10 cellular contexts compared by ENCODE assay signal in the genomic region with DNA sequence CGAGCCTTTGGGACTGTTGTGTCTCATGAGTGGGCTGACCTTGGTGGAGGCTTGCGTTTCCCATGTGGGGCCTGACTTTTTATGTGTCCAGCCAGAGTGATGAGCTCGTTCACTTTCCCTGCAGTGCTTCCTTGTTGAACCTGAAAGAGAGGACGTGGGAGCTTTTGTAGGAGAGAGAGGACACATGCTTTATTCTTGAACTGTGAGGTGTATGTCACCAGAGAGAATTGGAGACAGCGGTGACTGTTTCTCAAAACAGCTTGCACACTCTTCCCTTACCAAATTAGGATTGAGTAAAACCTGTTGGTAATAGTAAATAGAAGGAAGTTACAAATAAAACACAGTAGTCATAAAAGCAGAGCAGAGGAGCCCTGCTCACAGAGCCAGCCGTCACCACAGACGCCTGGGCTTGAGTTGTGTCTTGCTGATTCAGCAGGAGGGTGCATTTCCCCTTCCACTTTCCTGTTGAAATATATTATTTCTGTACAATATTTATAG.
DNase-seq lines count a peak whose midpoint lies in the region; ATAC-seq, FAIRE-seq and TF ChIP-seq lines count a peak whose summit lies in the region.
"Had no signal": no experiment of that assay in that cellular context is flagged by ENCODE, and none has a peak within 500 bp of the region (broad histone marks: within the 10 kb centered on the region; RNA-seq: fewer than 3 reads in every experiment).

No MANE protein-coding gene starts in this region.

- 71 to 79% (median 72%) methylated on average over 7 of the region's 7 CpGs for WGBS in psoas muscle, 3 donors

- H3K27ac ChIP-seq in SK-N-MC (peak overlapping the region; percentile 78; the same call in 1 of the 2 replicates), psoas muscle (peak overlapping the region; percentile 30)

- H3K9ac ChIP-seq in SK-N-MC (ENCODE audit: insufficient read length): no peak overlapping the region

- no peak for DNase-seq in GM12891 (ENCODE audit: insufficient read length, low spot score)
- peak; percentile 47 for DNase-seq in SK-N-MC (ENCODE audit: low read depth, low spot score)
- DNase-seq in fibroblast of villous mesenchyme (ENCODE audit: low read depth): peak; percentile 72
- DNase-seq in psoas muscle: no peak
- no peak for DNase-seq in NCI-H2227 (lab: John Stamatoyannopoulos, UW; ENCODE audit: unreplicated experiment)
- DNase-seq in NCI-H1048 (lab: John Stamatoyannopoulos, UW): no peak
- DNase-seq: activated B cell treated with CpG ODN at 0.5 μM for 24 hours, MG63 had no signal

- no peak for FAIRE-seq in GM12891 (lab: Jason Lieb, UNC)

- no peak for TF ChIP-seq POLR2A in GM12891 (IDR thresholded peaks at IDR 0.05; ENCODE audit: low read depth, low read length)

- H3K4me1 ChIP-seq in psoas muscle: peaks cover 32% of the 10 kb centered on the region

- intact Hi-C loops in psoas muscle (cut with DNase I): loop anchor here in 1 of 2 donors (5.0 kb wide), 1 partner anchor 58 kb away; no protein-coding TSS in a partner anchor

- H3K9me3 ChIP-seq in SK-N-MC (ENCODE audit: low read depth, low read length): no peaks in the 10 kb centered on the region
- no peaks in the 10 kb centered on the region for H3K9me3 ChIP-seq in psoas muscle
- H3K9me3 ChIP-seq: MG63 had no signal

- ATAC-seq in psoas muscle (peak; percentile 17 to 44 (median 40)), GM18519 (IDR thresholded peaks at IDR 0.05; ENCODE audit: low FRiP score, unreplicated experiment) (no peak), GM19397 (IDR thresholded peaks at IDR 0.05; ENCODE audit: unreplicated experiment) (no peak)

- H3K27me3 ChIP-seq in psoas muscle (ENCODE audit: insufficient read depth in 3 of 3, low read length in 2 of 3): no peaks in the 10 kb centered on the region
- H3K27me3 ChIP-seq: MG63 had no signal

- no peak for TF ChIP-seq CTCF in fibroblast of villous mesenchyme (IDR thresholded peaks at IDR 0.05; ENCODE audit: insufficient read depth, low read depth, low read length)
- no peak for TF ChIP-seq CTCF in psoas muscle (IDR thresholded peaks at IDR 0.05)

- no peaks in the 10 kb centered on the region for H3K36me3 ChIP-seq in SK-N-MC (ENCODE audit: insufficient read depth, low read length)
- H3K36me3 ChIP-seq in psoas muscle (ENCODE audit: insufficient read depth in 1 of 2, low read depth in 1 of 2): no peaks in the 10 kb centered on the region
- H3K36me3 ChIP-seq: MG63 had no signal

- H3K4me3 ChIP-seq in SK-N-MC: peak overlapping the region; percentile 60
- H3K4me3 ChIP-seq in fibroblast of villous mesenchyme (ENCODE audit: low read depth, low read length): no peak overlapping the region
- no peak overlapping the region for H3K4me3 ChIP-seq in psoas muscle
- H3K4me3 ChIP-seq: MG63 had no signal

TF ChIP-seq in GM12891, 5 proteins besides CTCF, POLR2A, EP300 and RAD21:
- peak; percentile 37 for TF ChIP-seq SPI1 (IDR thresholded peaks at IDR 0.05; ENCODE audit: low read depth, low read length)
- TF ChIP-seq TAF1 (IDR thresholded peaks at IDR 0.05; ENCODE audit: low read depth, low read length): no peak
TF ChIP-seq in GM12891: peak in this region for 1.

Comparison
In these comparisons a context has a peak if more than half of its experiments do, and no peak if none do; other contexts are left out.
1. DNase-seq: peak in SK-N-MC (single experiment) and fibroblast of villous mesenchyme (single experiment); none in GM12891 (single experiment), psoas muscle (0 of 2), NCI-H2227 (single experiment) and NCI-H1048 (single experiment).
2. ATAC-seq: peak in psoas muscle (4 of 4); none in GM18519 (single experiment) and GM19397 (single experiment).